8 cellular contexts compared by ENCODE assay signal in genomic region chr9:127311239-127311741, GRCh38. TPM values are rescaled to one million over a fixed set of nuclear protein-coding genes. Genes with fewer than 3 reads are reported as not detected.
DNase-seq lines count a peak whose midpoint lies in the region; ATAC-seq and TF ChIP-seq lines count a peak whose summit lies in the region.

No MANE protein-coding gene starts in this region.

- DNase-seq in BE2C: no peak
- no peak for DNase-seq in HFF-Myc (ENCODE audit: extremely low read depth, low read depth)
- DNase-seq in WTC11 (ENCODE audit: low spot score): peak; percentile 54
- DNase-seq in fibroblast of gingiva (ENCODE audit: low read depth): peak; percentile 84
- DNase-seq in pulmonary artery endothelial cell (ENCODE audit: low read depth, low spot score): peak; percentile 5
- DNase-seq in MV-4-11 (lab: John Stamatoyannopoulos, UW): no peak
- DNase-seq in putamen (ENCODE audit: low spot score): no peak

- peak; percentile 44; the same call in 1 of the 2 replicates for TF ChIP-seq CTCF in BE2C (IDR thresholded peaks at IDR 0.05; ENCODE audit: low read depth, low read length)
- peak; percentile 52 for TF ChIP-seq CTCF in HFF-Myc (IDR thresholded peaks at IDR 0.05; ENCODE audit: low read depth, low read length, missing control alignments)
- peak; percentile 24; the same call in 1 of the 2 replicates for TF ChIP-seq CTCF in WTC11 (IDR thresholded peaks at IDR 0.05)

- ATAC-seq in WTC11: peak; percentile 47; the same call in 1 of the 2 replicates
- ATAC-seq in stimulated activated memory B cell treated with anti-CD40 and anti-IgM and Interleukin-4, amounts not matched to agents 10 μg/mL and 1 μg/mL and 100 μg/mL, for 72 hours: no peak

- H3K36me3 Mint-ChIP-seq in WTC11: no peaks in the 10 kb centered on the region
- H3K36me3 Mint-ChIP-seq in stimulated activated memory B cell treated with anti-CD40 and anti-IgM and Interleukin-4, amounts not matched to agents 10 μg/mL and 1 μg/mL and 100 μg/mL, for 72 hours: peaks cover 12% of the 10 kb centered on the region

- H3K27me3 ChIP-seq in BE2C: no peaks in the 10 kb centered on the region

- no peaks in the 10 kb centered on the region for H3K9me3 ChIP-seq in BE2C

- POLR2A ChIA-PET in WTC11 (lab: Charles Lee): interaction anchor here (0.7 kb wide), 1 partner anchor 397 kb away, joined by 3 read pairs; the partner anchor contains the start of gene RALGPS1

- H3K9me3 Mint-ChIP-seq in WTC11: no peaks in the 10 kb centered on the region
- no peaks in the 10 kb centered on the region for H3K9me3 Mint-ChIP-seq in stimulated activated memory B cell treated with anti-CD40 and anti-IgM and Interleukin-4, amounts not matched to agents 10 μg/mL and 1 μg/mL and 100 μg/mL, for 72 hours

- H3K36me3 ChIP-seq in BE2C: peaks cover 24% of the 10 kb centered on the region

- CTCF ChIA-PET in WTC11 (lab: Charles Lee): interaction anchor here (0.6 to 1.6 kb wide), 22 partner anchors 9 to 235 kb away, joined by 3 to 13 read pairs (median 3); partner anchors contain the start of genes SLC2A8 and ZNF79

- no peak overlapping the region for H3K27ac Mint-ChIP-seq in WTC11
- no peak overlapping the region for H3K27ac Mint-ChIP-seq in stimulated activated memory B cell treated with anti-CD40 and anti-IgM and Interleukin-4, amounts not matched to agents 10 μg/mL and 1 μg/mL and 100 μg/mL, for 72 hours

- peaks cover 6% of the 10 kb centered on the region for H3K4me1 Mint-ChIP-seq in WTC11
- H3K4me1 Mint-ChIP-seq in stimulated activated memory B cell treated with anti-CD40 and anti-IgM and Interleukin-4, amounts not matched to agents 10 μg/mL and 1 μg/mL and 100 μg/mL, for 72 hours: no peaks in the 10 kb centered on the region

- peaks cover 14% of the 10 kb centered on the region for H3K4me1 ChIP-seq in BE2C

- H3K4me3 Mint-ChIP-seq in WTC11: no peak overlapping the region
- H3K4me3 Mint-ChIP-seq in stimulated activated memory B cell treated with anti-CD40 and anti-IgM and Interleukin-4, amounts not matched to agents 10 μg/mL and 1 μg/mL and 100 μg/mL, for 72 hours: no peak overlapping the region

- H3K4me3 ChIP-seq in BE2C (ENCODE audit: low read depth, low read length) (no peak overlapping the region), HFF-Myc (replicated peaks; ENCODE audit: low read depth, low read length) (no peak overlapping the region)

- no peaks in the 10 kb centered on the region for H3K27me3 Mint-ChIP-seq in WTC11 (ENCODE audit: low read depth)
- H3K27me3 Mint-ChIP-seq in stimulated activated memory B cell treated with anti-CD40 and anti-IgM and Interleukin-4, amounts not matched to agents 10 μg/mL and 1 μg/mL and 100 μg/mL, for 72 hours: no peaks in the 10 kb centered on the region

TF ChIP-seq in WTC11, 78 proteins besides CTCF, POLR2A, EP300 and RAD21:
- no peak for TF ChIP-seq ESRRA (CRISPR knock-in tag; IDR thresholded peaks at IDR 0.05; ENCODE audit: borderline replicate concordance)
- no peak for TF ChIP-seq PREB (CRISPR knock-in tag; IDR thresholded peaks at IDR 0.05; ENCODE audit: borderline replicate concordance)
- no peak for TF ChIP-seq JUN (CRISPR knock-in tag; IDR thresholded peaks at IDR 0.05)
- TF ChIP-seq NR1H2 (CRISPR knock-in tag; IDR thresholded peaks at IDR 0.05): no peak
- TF ChIP-seq, protein P1, sequence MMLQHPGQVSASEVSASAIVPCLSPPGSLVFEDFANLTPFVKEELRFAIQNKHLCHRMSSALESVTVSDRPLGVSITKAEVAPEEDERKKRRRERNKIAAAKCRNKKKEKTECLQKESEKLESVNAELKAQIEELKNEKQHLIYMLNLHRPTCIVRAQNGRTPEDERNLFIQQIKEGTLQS (CRISPR knock-in tag; conservative IDR thresholded peaks at IDR 0.05): no peak
- TF ChIP-seq, protein P2, sequence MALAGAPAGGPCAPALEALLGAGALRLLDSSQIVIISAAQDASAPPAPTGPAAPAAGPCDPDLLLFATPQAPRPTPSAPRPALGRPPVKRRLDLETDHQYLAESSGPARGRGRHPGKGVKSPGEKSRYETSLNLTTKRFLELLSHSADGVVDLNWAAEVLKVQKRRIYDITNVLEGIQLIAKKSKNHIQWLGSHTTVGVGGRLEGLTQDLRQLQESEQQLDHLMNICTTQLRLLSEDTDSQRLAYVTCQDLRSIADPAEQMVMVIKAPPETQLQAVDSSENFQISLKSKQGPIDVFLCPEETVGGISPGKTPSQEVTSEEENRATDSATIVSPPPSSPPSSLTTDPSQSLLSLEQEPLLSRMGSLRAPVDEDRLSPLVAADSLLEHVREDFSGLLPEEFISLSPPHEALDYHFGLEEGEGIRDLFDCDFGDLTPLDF (CRISPR knock-in tag; IDR thresholded peaks at IDR 0.05): no peak
- TF ChIP-seq CBFB (CRISPR knock-in tag; IDR thresholded peaks at IDR 0.05; ENCODE audit: low read depth): no peak
- no peak for TF ChIP-seq SMAD3 (CRISPR knock-in tag; IDR thresholded peaks at IDR 0.05; ENCODE audit: borderline replicate concordance)
- TF ChIP-seq ATF1 (CRISPR knock-in tag; IDR thresholded peaks at IDR 0.05): no peak
- no peak for TF ChIP-seq TEAD4 (CRISPR knock-in tag; IDR thresholded peaks at IDR 0.05)
- no peak for TF ChIP-seq EMX1 (CRISPR knock-in tag; IDR thresholded peaks at IDR 0.05)

RNA-seq across cellular contexts. Expression of gene GARNL3, which starts 46.7 kb away (rescaled TPM):
- 6.8 TPM for polyA plus RNA-seq in BE2C (2012; ENCODE audit: insufficient read depth, insufficient read length, low read depth)
- 17.8 to 22.4 TPM (median 20.3 TPM) in 3 replicates for total RNA-seq in WTC11 (2021)
- total RNA-seq in pulmonary artery endothelial cell: 3.1 and 4.4 TPM in 2 replicates

Comparison
In these comparisons a context has a peak if more than half of its experiments do, and no peak if none do; other contexts are left out.
1. DNase-seq: peak in WTC11 (single experiment), fibroblast of gingiva (single experiment) and pulmonary artery endothelial cell (single experiment); none in BE2C (single experiment), HFF-Myc (single experiment), MV-4-11 (single experiment) and putamen (single experiment).
2. Peak in every context shown above with its lines, with median percentiles within 50 percentile points of each other: CTCF ChIP-seq.